In genomic region chr15:68817304-68818087, GRCh38 we compare ENCODE assay signal across 1 cellular context.
TF ChIP-seq lines count a peak whose summit lies in the region.

No MANE protein-coding gene starts in this region.

TF ChIP-seq in HepG2, 621 proteins besides CTCF, POLR2A, EP300 and RAD21 (continued from another document and continues in another):
- TF ChIP-seq ZNF766 (CRISPR knock-in tag; IDR thresholded peaks at IDR 0.05; ENCODE audit: borderline replicate concordance) (peak; percentile 56; the same call in 1 of the 2 replicates), ZNF777 (CRISPR knock-in tag; IDR thresholded peaks at IDR 0.05) (peak; percentile 53; the same call in 1 of the 2 replicates), RFXAP (CRISPR knock-in tag; IDR thresholded peaks at IDR 0.05; ENCODE audit: borderline replicate concordance) (peak; percentile 22; the same call in 1 of the 2 replicates), ZNF430 (CRISPR knock-in tag; IDR thresholded peaks at IDR 0.05) (peak; percentile 57), ZBTB26 (CRISPR knock-in tag; IDR thresholded peaks at IDR 0.05; ENCODE audit: borderline replicate concordance) (0 out of 2 replicates have a peak, but pooled peaks have one; percentile 33), DZIP1 (CRISPR knock-in tag; IDR thresholded peaks at IDR 0.05) (peak; percentile 43; the same call in 1 of the 2 replicates), ZNF605 (CRISPR knock-in tag; IDR thresholded peaks at IDR 0.05) (0 out of 2 replicates have a peak, but pooled peaks have one; percentile 3), ARID2 (CRISPR knock-in tag; IDR thresholded peaks at IDR 0.05; ENCODE audit: borderline replicate concordance) (peak; percentile 52; the same call in 1 of the 2 replicates), ZNF230 (CRISPR knock-in tag; IDR thresholded peaks at IDR 0.05) (no peak), ZNF431 (CRISPR knock-in tag; IDR thresholded peaks at IDR 0.05; ENCODE audit: borderline replicate concordance, low read depth) (no peak; the same call in 1 of the 2 replicates), ZBTB2 (CRISPR knock-in tag; IDR thresholded peaks at IDR 0.05; ENCODE audit: low read depth) (0 out of 2 replicates have a peak, but pooled peaks have one; percentile 10), GZF1 (CRISPR knock-in tag; IDR thresholded peaks at IDR 0.05) (peak; percentile 32; the same call in 1 of the 2 replicates), ATF4 (CRISPR knock-in tag; IDR thresholded peaks at IDR 0.05) (peak in 1 of 2 experiments; percentile 15; a peak in 1 of 4 replicates), MNT (IDR thresholded peaks at IDR 0.05) (no peak), NFKB2 (CRISPR knock-in tag; IDR thresholded peaks at IDR 0.05; ENCODE audit: borderline replicate concordance) (0 out of 2 replicates have a peak, but pooled peaks have one; percentile 41), YEATS4 (CRISPR knock-in tag; IDR thresholded peaks at IDR 0.05; ENCODE audit: borderline replicate concordance) (peak; percentile 61), HNF1A (IDR thresholded peaks at IDR 0.05; ENCODE audit: low read depth) (0 out of 2 replicates have a peak, but pooled peaks have one; percentile 2), HNF1A (CRISPR knock-in tag; IDR thresholded peaks at IDR 0.05; ENCODE audit: borderline replicate concordance) (no peak), PATZ1 (CRISPR knock-in tag; IDR thresholded peaks at IDR 0.05) (peak; percentile 85), ZNF687 (CRISPR knock-in tag; IDR thresholded peaks at IDR 0.05) (peak; percentile 65), ZNF660 (CRISPR knock-in tag; IDR thresholded peaks at IDR 0.05; ENCODE audit: borderline replicate concordance, low read depth) (no peak), GABPA (IDR thresholded peaks at IDR 0.05; ENCODE audit: low read depth, low read length) (no peak), GABPA (CRISPR knock-in tag; IDR thresholded peaks at IDR 0.05; ENCODE audit: low read depth) (peak; percentile 32; the same call in 1 of the 2 replicates), ZNF816 (CRISPR knock-in tag; IDR thresholded peaks at IDR 0.05; ENCODE audit: borderline replicate concordance) (no peak), TAF1 (CRISPR knock-in tag; IDR thresholded peaks at IDR 0.05) (peak; percentile 37), ZNF234 (CRISPR knock-in tag; conservative IDR thresholded peaks at IDR 0.05) (no peak), ZFP91 (CRISPR knock-in tag; IDR thresholded peaks at IDR 0.05; ENCODE audit: borderline replicate concordance) (peak; percentile 47; the same call in 1 of the 2 replicates), ATF7 (IDR thresholded peaks at IDR 0.05) (no peak), ATF7 (CRISPR knock-in tag; IDR thresholded peaks at IDR 0.05) (no peak)
